ENCODE assay signal across 9 cellular contexts in the genomic region with DNA sequence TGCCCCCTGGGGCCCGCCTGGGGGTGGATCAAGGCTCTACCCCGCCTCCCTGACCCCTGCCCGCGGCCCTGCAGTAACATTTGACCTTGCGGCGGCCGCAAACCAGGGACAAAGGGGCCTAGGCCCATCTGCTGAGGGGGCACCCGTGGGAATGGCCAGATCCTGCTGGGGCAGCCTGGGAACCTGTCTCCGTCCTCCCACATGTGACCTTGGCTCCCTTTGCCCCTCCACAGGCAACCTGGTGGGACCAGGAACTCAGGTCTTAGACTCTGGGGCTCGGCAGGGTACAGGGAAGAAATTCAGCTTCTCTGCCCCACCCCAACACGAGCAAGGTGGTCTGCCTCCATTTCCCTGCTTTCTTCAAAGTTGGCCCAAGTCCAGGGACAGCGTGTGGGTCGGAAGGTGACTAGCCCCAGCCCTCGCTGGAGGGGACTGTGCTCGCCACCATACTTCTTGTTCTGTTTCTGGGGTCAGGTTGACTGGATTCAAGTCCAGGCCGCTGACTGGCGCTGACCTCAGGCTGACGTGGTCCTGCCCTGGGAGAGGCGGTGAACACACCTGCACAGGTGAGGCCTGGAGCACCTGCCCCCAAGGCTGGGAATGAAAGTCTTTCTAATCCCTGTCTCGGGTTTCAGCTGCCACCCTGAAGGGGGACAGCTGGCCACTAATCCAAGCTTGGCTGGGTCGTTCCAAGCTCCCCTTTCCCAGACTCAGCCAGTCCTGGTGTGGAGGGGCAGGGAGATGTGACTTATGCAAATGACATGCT.
A peak's percentile ranks its signal among the peaks of the same experiment; 100 is the strongest.
DNase-seq lines count a peak whose midpoint lies in the region; ATAC-seq lines count a peak whose summit lies in the region.
"Had no signal": no experiment of that assay in that cellular context is flagged by ENCODE, and none has a peak within 500 bp of the region (broad histone marks: within the 10 kb centered on the region; RNA-seq: fewer than 3 reads in every experiment).

No MANE protein-coding gene starts in this region.

- peak overlapping the region; percentile 62 for H3K27ac ChIP-seq in iPS-20b (ENCODE audit: low read length)

- peak overlapping the region; percentile 36; the same call in 1 of the 2 replicates for H3K4me3 ChIP-seq in iPS-20b (ENCODE audit: low read length)

- no peaks in the 10 kb centered on the region for H3K9me3 ChIP-seq in iPS-20b (ENCODE audit: insufficient read depth, low read depth, low read length)

- H3K27me3 ChIP-seq in iPS-20b (ENCODE audit: insufficient read depth, low read length): no peaks in the 10 kb centered on the region

- H3K9ac ChIP-seq in iPS-20b (ENCODE audit: low read depth, low read length): peak overlapping the region; percentile 64; the same call in 1 of the 2 replicates

- peaks cover 20% of the 10 kb centered on the region; the same call in 1 of the 2 replicates for H3K4me1 ChIP-seq in iPS-20b (ENCODE audit: insufficient read depth, low read length)

- DNase-seq in COLO668 (lab: John Stamatoyannopoulos, UW; ENCODE audit: unreplicated experiment): peak; percentile 93
- peak; percentile 52 for DNase-seq in NCI-H2196 treated with DMSO at 0.1 percent for 48 hours (lab: John Stamatoyannopoulos, UW; ENCODE audit: unreplicated experiment)
- no peak for DNase-seq in LoVo (ENCODE audit: low spot score)
- no peak for DNase-seq in NCI-H2081 (lab: John Stamatoyannopoulos, UW)
- DNase-seq: CD4-positive, CD25-positive, alpha-beta regulatory T cell; effector memory CD4-positive, alpha-beta T cell; stimulated activated CD4-positive, alpha-beta T cell treated with anti-CD3 and anti-CD28 coated beads, Interleukin-4, amount 100 ng/mL, for 1 hour had no signal

- no peak for ATAC-seq in GM18873 (IDR thresholded peaks at IDR 0.05; ENCODE audit: low FRiP score, unreplicated experiment)

- no peaks in the 10 kb centered on the region for H3K36me3 ChIP-seq in iPS-20b (ENCODE audit: insufficient read depth, low read depth, low read length)

Comparison
In these comparisons a context has a peak if more than half of its experiments do, and no peak if none do; other contexts are left out.
1. DNase-seq: peak in COLO668 (single experiment) and NCI-H2196 treated with DMSO at 0.1 percent for 48 hours (single experiment); none in LoVo (single experiment) and NCI-H2081 (0 of 2).